ENCODE assay signal across 8 cellular contexts in genomic region chr3:161559177-161559998, GRCh38.
DNase-seq lines count a peak whose midpoint lies in the region; ATAC-seq and TF ChIP-seq lines count a peak whose summit lies in the region.

No MANE protein-coding gene starts in this region.

- TF ChIP-seq CTCF in activated CD8-positive, alpha-beta T cell treated with anti-CD3 and anti-CD28 coated beads for 36 hours (IDR thresholded peaks at IDR 0.05), result peak; percentile 84
- TF ChIP-seq CTCF in upper lobe of right lung (IDR thresholded peaks at IDR 0.05), result peak; percentile 62

- H3K27ac ChIP-seq in upper lobe of right lung, result no peak overlapping the region

- peak; percentile 50 for ATAC-seq in HG02852 (IDR thresholded peaks at IDR 0.05; ENCODE audit: unreplicated experiment)
- ATAC-seq in activated CD8-positive, alpha-beta T cell treated with anti-CD3 and anti-CD28 coated beads for 36 hours, result no peak
- peak; percentile 52 for ATAC-seq in upper lobe of right lung
- ATAC-seq in GM21528 (IDR thresholded peaks at IDR 0.05; ENCODE audit: low FRiP score, unreplicated experiment), result no peak
- no peak for ATAC-seq in stimulated activated memory B cell treated with anti-CD40 and anti-IgM and Interleukin-4, amounts not matched to agents 10 μg/mL and 1 μg/mL and 100 μg/mL, for 72 hours

- intact Hi-C loops in activated CD8-positive, alpha-beta T cell treated with anti-CD3 and anti-CD28 coated beads for 36 hours (cut with micrococcal nuclease), result no loop called here
- intact Hi-C loops in upper lobe of right lung (cut with DNase I), result no loop called here

- no peaks in the 10 kb centered on the region for H3K36me3 ChIP-seq in upper lobe of right lung

- peaks cover 2% of the 10 kb centered on the region for H3K27me3 Mint-ChIP-seq in activated CD8-positive, alpha-beta T cell treated with anti-CD3 and anti-CD28 coated beads for 36 hours
- H3K27me3 Mint-ChIP-seq in stimulated activated memory B cell treated with anti-CD40 and anti-IgM and Interleukin-4, amounts not matched to agents 10 μg/mL and 1 μg/mL and 100 μg/mL, for 72 hours, result no peaks in the 10 kb centered on the region

- no peaks in the 10 kb centered on the region for H3K4me1 Mint-ChIP-seq in activated CD8-positive, alpha-beta T cell treated with anti-CD3 and anti-CD28 coated beads for 36 hours (ENCODE audit: low read depth)
- H3K4me1 Mint-ChIP-seq in stimulated activated memory B cell treated with anti-CD40 and anti-IgM and Interleukin-4, amounts not matched to agents 10 μg/mL and 1 μg/mL and 100 μg/mL, for 72 hours, result no peaks in the 10 kb centered on the region

- no peaks in the 10 kb centered on the region for H3K9me3 ChIP-seq in upper lobe of right lung

- in situ Hi-C loops in G401 (cut with HindIII; ENCODE audit: low sequenced_read_pairs), result no loop called here

- H3K27ac Mint-ChIP-seq in activated CD8-positive, alpha-beta T cell treated with anti-CD3 and anti-CD28 coated beads for 36 hours, result no peak overlapping the region
- no peak overlapping the region for H3K27ac Mint-ChIP-seq in stimulated activated memory B cell treated with anti-CD40 and anti-IgM and Interleukin-4, amounts not matched to agents 10 μg/mL and 1 μg/mL and 100 μg/mL, for 72 hours

- POLR2A ChIA-PET in activated CD8-positive, alpha-beta T cell treated with anti-CD3 and anti-CD28 coated beads for 36 hours (lab: Charles Lee), result no interaction called here

- H3K27me3 ChIP-seq in upper lobe of right lung, result no peaks in the 10 kb centered on the region

- H3K9me3 Mint-ChIP-seq in activated CD8-positive, alpha-beta T cell treated with anti-CD3 and anti-CD28 coated beads for 36 hours, result no peaks in the 10 kb centered on the region
- H3K9me3 Mint-ChIP-seq in stimulated activated memory B cell treated with anti-CD40 and anti-IgM and Interleukin-4, amounts not matched to agents 10 μg/mL and 1 μg/mL and 100 μg/mL, for 72 hours, result no peaks in the 10 kb centered on the region

- no peak overlapping the region for H3K4me3 ChIP-seq in upper lobe of right lung

- H3K4me3 Mint-ChIP-seq in activated CD8-positive, alpha-beta T cell treated with anti-CD3 and anti-CD28 coated beads for 36 hours, result no peak overlapping the region
- H3K4me3 Mint-ChIP-seq in stimulated activated memory B cell treated with anti-CD40 and anti-IgM and Interleukin-4, amounts not matched to agents 10 μg/mL and 1 μg/mL and 100 μg/mL, for 72 hours, result no peak overlapping the region

- H3K36me3 Mint-ChIP-seq in activated CD8-positive, alpha-beta T cell treated with anti-CD3 and anti-CD28 coated beads for 36 hours (ENCODE audit: low read depth), result no peaks in the 10 kb centered on the region
- no peaks in the 10 kb centered on the region for H3K36me3 Mint-ChIP-seq in stimulated activated memory B cell treated with anti-CD40 and anti-IgM and Interleukin-4, amounts not matched to agents 10 μg/mL and 1 μg/mL and 100 μg/mL, for 72 hours

- CTCF ChIA-PET in activated CD8-positive, alpha-beta T cell treated with anti-CD3 and anti-CD28 coated beads for 36 hours (lab: Charles Lee), result no interaction called here

- DNase-seq in G401 (ENCODE audit: low spot score) (peak; percentile 36), NCI-H2171 treated with DMSO at 0.1 percent for 48 hours (lab: John Stamatoyannopoulos, UW) (peak; percentile 60), inferior parietal cortex (ENCODE audit: extremely low spot score) (peak; percentile 78), upper lobe of right lung (no peak)
- DNase-seq in activated CD8-positive, alpha-beta T cell treated with anti-CD3 and anti-CD28 coated beads for 36 hours, result peak; percentile 9

- H3K4me1 ChIP-seq in upper lobe of right lung, result no peaks in the 10 kb centered on the region

Comparison
In these comparisons a context has a peak if more than half of its experiments do, and no peak if none do; other contexts are left out.
1. ATAC-seq: peak in HG02852 (single experiment) and upper lobe of right lung (single experiment); none in activated CD8-positive, alpha-beta T cell treated with anti-CD3 and anti-CD28 coated beads for 36 hours (single experiment), GM21528 (single experiment) and stimulated activated memory B cell treated with anti-CD40 and anti-IgM and Interleukin-4, amounts not matched to agents 10 μg/mL and 1 μg/mL and 100 μg/mL, for 72 hours (single experiment).